Comparison of ENCODE assay signal across 8 cellular contexts in genomic region chr2:147364597-147364996, GRCh38.
DNase-seq lines count a peak whose midpoint lies in the region; ATAC-seq, FAIRE-seq and TF ChIP-seq lines count a peak whose summit lies in the region.
"Had no signal": no experiment of that assay in that cellular context is flagged by ENCODE, and none has a peak within 500 bp of the region (broad histone marks: within the 10 kb centered on the region; RNA-seq: fewer than 3 reads in every experiment).

No MANE protein-coding gene starts in this region.

- no peak for TF ChIP-seq CTCF in GM10266 (IDR thresholded peaks at IDR 0.05; ENCODE audit: control insufficient read depth, insufficient read depth, low read depth, missing control alignments)
- TF ChIP-seq CTCF in MM.1S (IDR thresholded peaks at IDR 0.05; ENCODE audit: low read length) = no peak

- peaks cover 11% of the 10 kb centered on the region for H3K4me1 ChIP-seq in MM.1S (ENCODE audit: low read length)
- H3K4me1 ChIP-seq in HAP-1 = peaks cover 20% of the 10 kb centered on the region

- H3K9ac ChIP-seq in MM.1S (ENCODE audit: low read length) = peak overlapping the region; percentile 21; the same call in 1 of the 2 replicates

- H3K9me3 ChIP-seq in MM.1S (replicated peaks; ENCODE audit: insufficient read depth, low read length) = no peaks in the 10 kb centered on the region
- no peaks in the 10 kb centered on the region for H3K9me3 ChIP-seq in HAP-1

- no peaks in the 10 kb centered on the region for H4K20me1 ChIP-seq in MM.1S (ENCODE audit: insufficient read depth, low read length)

- H3K4me2 ChIP-seq in MM.1S (ENCODE audit: low read depth, low read length) = peak overlapping the region; percentile 57

- H3K27ac ChIP-seq in MM.1S (ENCODE audit: low read length) = peak overlapping the region; percentile 78
- H3K27ac ChIP-seq: skin epidermis had no signal

- peaks cover 17% of the 10 kb centered on the region for H3F3A ChIP-seq in MM.1S (ENCODE audit: insufficient read depth, low read length)

- peak overlapping the region; percentile 55 for H2AFZ ChIP-seq in MM.1S (ENCODE audit: low read length)

- H3K4me3 ChIP-seq in MM.1S (ENCODE audit: low read length) (peak overlapping the region; percentile 30), HAP-1 (no peak overlapping the region)
- H3K4me3 ChIP-seq: skin epidermis had no signal

- no peak for ATAC-seq in HG02798 (IDR thresholded peaks at IDR 0.05; ENCODE audit: poor library complexity, unreplicated experiment)

- FAIRE-seq in GM19239 (lab: Jason Lieb, UNC) = no peak

- H3K36me3 ChIP-seq in MM.1S (replicated peaks; ENCODE audit: insufficient read depth, low read length) (no peaks in the 10 kb centered on the region), HAP-1 (replicated peaks) (0 out of 2 replicates have a peak, but pooled peaks cover 4% of the 10 kb centered on the region)

- no peaks in the 10 kb centered on the region for H3K27me3 ChIP-seq in MM.1S (replicated peaks; ENCODE audit: insufficient read depth, low read length)
- H3K27me3 ChIP-seq in HAP-1 (ENCODE audit: low read depth) = no peaks in the 10 kb centered on the region

- no peaks in the 10 kb centered on the region for H3K9me2 ChIP-seq in MM.1S (replicated peaks; ENCODE audit: insufficient read depth, low read length)

- in situ Hi-C loops in HAP-1 (cut with MboI; ENCODE audit: low sequenced_read_pairs) = no loop called here

- no peaks in the 10 kb centered on the region for H3K79me2 ChIP-seq in MM.1S (ENCODE audit: low read length)

- DNase-seq in GM10266 (ENCODE audit: extremely low spot score) (peak; percentile 11), GM19239 (ENCODE audit: insufficient read length, low spot score) (peak; percentile 1), MM.1S (peak; percentile 86), kidney tubule cell (ENCODE audit: low spot score) (peak; percentile 9), SIG-M5 (lab: John Stamatoyannopoulos, UW) (no peak), HAP-1 (ENCODE audit: low spot score in 2 of 2) (no peak)

Comparison
In these comparisons a context has a peak if more than half of its experiments do, and no peak if none do; other contexts are left out.
1. DNase-seq: peak in GM10266 (single experiment), GM19239 (single experiment), MM.1S (single experiment) and kidney tubule cell (single experiment); none in SIG-M5 (single experiment) and HAP-1 (0 of 2).